ENCODE assay signal across 8 cellular contexts in genomic region chr18:67515987-67516431, GRCh38. TPM values are rescaled to one million over a fixed set of nuclear protein-coding genes. Genes with fewer than 3 reads are reported as not detected.
DNase-seq lines count a peak whose midpoint lies in the region; ATAC-seq, FAIRE-seq and TF ChIP-seq lines count a peak whose summit lies in the region.

No MANE protein-coding gene starts in this region.

- H3K4me3 Mint-ChIP-seq in activated CD4-positive, alpha-beta memory T cell treated with anti-CD3 and anti-CD28 coated beads for 36 hours = peak overlapping the region; percentile 88

- H3K4me2 ChIP-seq in A549 (peak overlapping the region; percentile 97), HepG2 (ENCODE audit: low read depth, low read length) (peak overlapping the region; percentile 77)

- TF ChIP-seq POLR2A in A549 (IDR thresholded peaks at IDR 0.05; ENCODE audit: low read length) (no peak), HepG2 (IDR thresholded peaks at IDR 0.05; ENCODE audit: insufficient read depth in 1 of 2, low read depth in 2 of 2, low read length in 2 of 2) (no peak)

- H3K27ac ChIP-seq in A549 = peak overlapping the region; percentile 35 to 77; a peak in 4 of 6 replicates
- H3K27ac ChIP-seq in HepG2 (ENCODE audit: extremely low read length, insufficient read depth, low read length) = no peak overlapping the region

- no peaks in the 10 kb centered on the region for H3K9me3 Mint-ChIP-seq in activated CD4-positive, alpha-beta memory T cell treated with anti-CD3 and anti-CD28 coated beads for 36 hours

- H3K9ac ChIP-seq in HepG2 (ENCODE audit: insufficient read depth, low read depth, low read length) = peak overlapping the region; percentile 6; the same call in 1 of the 2 replicates

- ATAC-seq in A549 (peak; percentile 81 to 86), GM18520 (IDR thresholded peaks at IDR 0.05; ENCODE audit: unreplicated experiment) (peak; percentile 17), HG03097 (IDR thresholded peaks at IDR 0.05; ENCODE audit: low FRiP score, unreplicated experiment) (peak; percentile 24), HepG2 (peak; percentile 84)

- H3K9me3 ChIP-seq in A549 = no peaks in the 10 kb centered on the region
- H3K9me3 ChIP-seq in HepG2 (ENCODE audit: low read length) = no peaks in the 10 kb centered on the region

- no TSS peak for BruUV-seq in HepG2 (replicated peaks; lab: Mats Ljungman, UMichigan)

- peaks cover 4% of the 10 kb centered on the region for H3K27me3 Mint-ChIP-seq in activated CD4-positive, alpha-beta memory T cell treated with anti-CD3 and anti-CD28 coated beads for 36 hours

- no peaks in the 10 kb centered on the region for H3K36me3 Mint-ChIP-seq in activated CD4-positive, alpha-beta memory T cell treated with anti-CD3 and anti-CD28 coated beads for 36 hours

- H3K4me1 ChIP-seq in A549 = no peaks in the 10 kb centered on the region
- peaks cover 7% of the 10 kb centered on the region for H3K4me1 ChIP-seq in HepG2 (ENCODE audit: insufficient read depth, low read length)

- CTCF ChIA-PET in A549 (lab: Yijun Ruan, JAX) = interaction anchor here (0.6 to 2.6 kb wide), 16 partner anchors 9 to 1206 kb away, joined by 3 to 11 read pairs (median 4); no protein-coding TSS in a partner anchor
- CTCF ChIA-PET in activated CD4-positive, alpha-beta memory T cell treated with anti-CD3 and anti-CD28 coated beads for 36 hours (lab: Charles Lee) = interaction anchor here (0.6 to 2.3 kb wide), 9 partner anchors 9 to 1144 kb away, joined by 3 to 11 read pairs (median 3); no protein-coding TSS in a partner anchor
- CTCF ChIA-PET in HepG2 (lab: Yijun Ruan, JAX; ENCODE audit: low intra/inter-chr PET ratio, low total read pairs) = interaction anchor here (0.7 kb wide), 1 partner anchor 299 kb away, joined by 4 read pairs; no protein-coding TSS in a partner anchor

- FAIRE-seq in A549 (lab: Jason Lieb, UNC) (no peak), HepG2 (lab: Jason Lieb, UNC) (no peak)

- DNase-seq in A549 (ENCODE audit: low read depth in 1 of 2, low spot score in 1 of 2) (peak; percentile 44 to 75), NCI-H2227 treated with DMSO at 0.1 percent for 48 hours (lab: John Stamatoyannopoulos, UW) (peak; percentile 74), dermis microvascular lymphatic vessel endothelial cell (ENCODE audit: low read depth in 2 of 2) (peak; percentile 55 to 86), HepG2 (ENCODE audit: low spot score) (peak; percentile 50)
- DNase-seq in activated CD4-positive, alpha-beta memory T cell treated with anti-CD3 and anti-CD28 coated beads for 36 hours = peak; percentile 77
- peak; percentile 44 to 54 for DNase-seq in stimulated activated CD4-positive, alpha-beta T cell treated with anti-CD3 and anti-CD28 coated beads, Interleukin-2, amount 100 ng/mL, for 48 hours

- H3K79me2 ChIP-seq in HepG2 (ENCODE audit: insufficient read depth, low read length) = no peaks in the 10 kb centered on the region

- TF ChIP-seq EP300 in A549 (IDR thresholded peaks at IDR 0.05) (no peak), HepG2 (IDR thresholded peaks at IDR 0.05; ENCODE audit: low read depth in 2 of 2, low read length in 2 of 2) (no peak), HepG2 (CRISPR knock-in tag; IDR thresholded peaks at IDR 0.05; ENCODE audit: borderline replicate concordance) (no peak)

- in situ Hi-C loops in HepG2 (cut with HindIII; ENCODE audit: extremely low pct_ligation_motif_present, low pct_unique_long_range_greater_than_20kb) = loop anchor here (5.0 to 10.0 kb wide), 2 partner anchors 299 to 1109 kb away; no protein-coding TSS in a partner anchor

- POLR2A ChIA-PET in A549 (lab: Yijun Ruan, JAX) = interaction anchor here (0.7 kb wide), 2 partner anchors 76 to 537 kb away, joined by 3 to 5 read pairs; no protein-coding TSS in a partner anchor
- POLR2A ChIA-PET in activated CD4-positive, alpha-beta memory T cell treated with anti-CD3 and anti-CD28 coated beads for 36 hours (lab: Charles Lee) = no interaction called here
- POLR2A ChIA-PET in HepG2 (lab: Yijun Ruan, JAX) = interaction anchor here (0.9 to 1.2 kb wide), 2 partner anchors 12 to 130 kb away, joined by 5 read pairs; no protein-coding TSS in a partner anchor

- 3% methylated on average over 16 of the region's 37 CpGs for WGBS in A549 (ENCODE audit: missing lambda C conversion rate)
- WGBS in HepG2 (ENCODE audit: low lambda C conversion rate) = 0% methylated on average over 19 of the region's 37 CpGs

- peak; percentile 60 for TF ChIP-seq CTCF in A549 (IDR thresholded peaks at IDR 0.05)
- TF ChIP-seq CTCF in HepG2 (CRISPR knock-in tag; IDR thresholded peaks at IDR 0.05) = peak; percentile 93

- H4K20me1 ChIP-seq in HepG2 (ENCODE audit: insufficient read depth, low read length) = no peaks in the 10 kb centered on the region

- H3K4me3 ChIP-seq in A549 = peak overlapping the region; percentile 71
- H3K4me3 ChIP-seq in HepG2 (replicated peaks in 1 of 3; ENCODE audit: insufficient read depth in 1 of 3, low read depth in 2 of 3, low read length in 3 of 3) = peak overlapping the region; percentile 46 to 70 (median 58); a peak in 5 of 6 replicates

- H2AFZ ChIP-seq in HepG2 (ENCODE audit: low read length) = no peak overlapping the region

- H3K36me3 ChIP-seq in HepG2 (replicated peaks in 1 of 2; ENCODE audit: control insufficient read depth in 1 of 2, insufficient read depth in 2 of 2, low read length in 2 of 2) = no peaks in the 10 kb centered on the region

- H3K27me3 ChIP-seq in HepG2 (ENCODE audit: control insufficient read depth in 1 of 2, insufficient read depth in 2 of 2, low read length in 2 of 2) = peaks cover 0 to 20% of the 10 kb centered on the region in 2 experiments; a peak in 2 of 5 replicates

- no peak overlapping the region for H3K27ac Mint-ChIP-seq in activated CD4-positive, alpha-beta memory T cell treated with anti-CD3 and anti-CD28 coated beads for 36 hours

- peak; percentile 76 to 82 for TF ChIP-seq RAD21 in A549 (conservative IDR thresholded peaks at IDR 0.05 in 1 of 2, IDR thresholded peaks at IDR 0.05 in 1 of 2)
- peak; percentile 79 for TF ChIP-seq RAD21 in HepG2 (CRISPR knock-in tag; IDR thresholded peaks at IDR 0.05)

- H3K4me1 Mint-ChIP-seq in activated CD4-positive, alpha-beta memory T cell treated with anti-CD3 and anti-CD28 coated beads for 36 hours (ENCODE audit: low read depth) = peaks cover 18% of the 10 kb centered on the region

- intact Hi-C loops in activated CD4-positive, alpha-beta memory T cell treated with anti-CD3 and anti-CD28 coated beads for 36 hours (cut with micrococcal nuclease) = loop anchor here (1.0 to 5.0 kb wide), 6 partner anchors 155 to 1221 kb away; partner anchors contain the start of gene TMX3
- intact Hi-C loops in HepG2 (cut with micrococcal nuclease; ENCODE audit: unreplicated experiment) = loop anchor here (1.0 to 10.0 kb wide), 5 partner anchors 131 to 1199 kb away; partner anchors contain the start of gene TMX3

TF ChIP-seq in A549, 52 proteins besides CTCF, POLR2A, EP300 and RAD21:
- TF ChIP-seq RNF2 (IDR thresholded peaks at IDR 0.05; ENCODE audit: borderline replicate concordance, low read depth) = peak; percentile 80; the same call in 1 of the 2 replicates
- peak; percentile 86 for TF ChIP-seq SMC3 (IDR thresholded peaks at IDR 0.05)
- no peak for TF ChIP-seq FOSB (CRISPR knock-in tag; IDR thresholded peaks at IDR 0.05)

TF ChIP-seq in HepG2, 621 proteins besides CTCF, POLR2A, EP300 and RAD21 (continues in another document):
- no peak for TF ChIP-seq MAZ (IDR thresholded peaks at IDR 0.05; ENCODE audit: borderline replicate concordance, low read depth, low read length)
- peak; percentile 51; the same call in 1 of the 2 replicates for TF ChIP-seq MAZ (CRISPR knock-in tag; IDR thresholded peaks at IDR 0.05; ENCODE audit: low read depth)
- TF ChIP-seq ZNF580 (CRISPR knock-in tag; IDR thresholded peaks at IDR 0.05; ENCODE audit: borderline replicate concordance, low read depth) = no peak
- no peak for TF ChIP-seq ZSCAN29 (CRISPR knock-in tag; conservative IDR thresholded peaks at IDR 0.05)
- no peak for TF ChIP-seq ZNF891 (CRISPR knock-in tag; IDR thresholded peaks at IDR 0.05)
- TF ChIP-seq ZNF747 (CRISPR knock-in tag; IDR thresholded peaks at IDR 0.05; ENCODE audit: borderline replicate concordance) = no peak

RNA-seq across cellular contexts. Expression of gene DSEL, which starts 0.5 kb away (rescaled TPM):
- polyA plus RNA-seq in A549 (2011; rRNA removed) (0.30 and 0.34 TPM in 2 replicates), A549 (2017; fragmentation: RNase III; extraction: RNeasy Plus Mini Kit Qiagen cat#74134 plus additional on column Dnase treatment) (0.17 to 0.28 TPM (median 0.21 TPM) in 3 replicates), HepG2 (2011; rRNA removed) (0.07 TPM in 2 replicates)
- 0.07 and 0.08 TPM in 2 replicates for polyA plus RNA-seq in A549 (2012; cell fraction: cytosol; rRNA removed)
- 0.06 and 0.07 TPM in 2 replicates for polyA plus RNA-seq in A549 (2012; cell fraction: nucleus; rRNA removed)
- polyA minus RNA-seq in A549 (2011; rRNA and poly(A)+ RNA removed) = 0.44 and 0.58 TPM in 2 replicates
- under 1 TPM; 0.12 to 0.14 TPM for total RNA-seq in activated CD4-positive, alpha-beta memory T cell treated with anti-CD3 and anti-CD28 coated beads for 36 hours
- total RNA-seq in dermis microvascular lymphatic vessel endothelial cell (8.5 and 19.3 TPM in 2 replicates), HepG2 (2016; rRNA removed; fragmentation: Illumina TruSeq; extraction: Trizol) (0.06 and 0.11 TPM in 2 replicates)
- total RNA-seq in HepG2 (2016; cell fraction: cytosol; rRNA removed; fragmentation: Illumina TruSeq; extraction: Trizol; ENCODE audit: low read depth) = under 0.01 TPM in 1 of 2 replicates, not detected in the other
- total RNA-seq in HepG2 (2016; cell fraction: insoluble cytoplasmic fraction; rRNA removed; fragmentation: Illumina TruSeq; extraction: Trizol) = 0.03 and 0.13 TPM in 2 replicates
- total RNA-seq in HepG2 (2016; cell fraction: membrane; rRNA removed; fragmentation: Illumina TruSeq; extraction: Trizol) = 0.03 TPM in 2 replicates
- 0.22 TPM in 2 replicates for total RNA-seq in HepG2 (2016; cell fraction: nucleus; rRNA removed; fragmentation: Illumina TruSeq; extraction: Trizol)
- 0.03 and 0.04 TPM in 2 replicates for polyA plus RNA-seq in HepG2 (2011; cell fraction: cytosol; rRNA removed)
- 0.05 and 0.07 TPM in 2 replicates for polyA plus RNA-seq in HepG2 (2011; cell fraction: nucleus; rRNA removed)
- polyA plus RNA-seq in HepG2 (2012) = 0.12 TPM in 2 replicates
- polyA plus RNA-seq in HepG2 (2016; cell fraction: cytosol; fragmentation: Illumina TruSeq; extraction: Trizol; ENCODE audit: low read depth) = 0.01 and 0.02 TPM in 2 replicates
- polyA plus RNA-seq in HepG2 (2016; cell fraction: insoluble cytoplasmic fraction; fragmentation: Illumina TruSeq; extraction: Trizol; ENCODE audit: low read depth) = 0.03 and 0.07 TPM in 2 replicates
- polyA plus RNA-seq in HepG2 (2016; cell fraction: membrane; fragmentation: Illumina TruSeq; extraction: Trizol; ENCODE audit: low read depth) = 0.02 and 0.03 TPM in 2 replicates
- 0.07 and 0.16 TPM in 2 replicates for polyA plus RNA-seq in HepG2 (2016; cell fraction: nucleus; fragmentation: Illumina TruSeq; extraction: Trizol; ENCODE audit: insufficient read depth, low read depth)
- 0.04 and 24.5 TPM in 2 replicates for polyA minus RNA-seq in HepG2 (2011; rRNA and poly(A)+ RNA removed; ENCODE audit: low replicate concordance)
- polyA minus RNA-seq in HepG2 (2011; cell fraction: cytosol; rRNA and poly(A)+ RNA removed) = 0.18 and 0.30 TPM in 2 replicates
- polyA minus RNA-seq in HepG2 (2011; cell fraction: nucleus; rRNA and poly(A)+ RNA removed) = 0.52 and 0.99 TPM in 2 replicates

Comparison
In these comparisons a context has a peak if more than half of its experiments do, and no peak if none do; other contexts are left out.
1. ATAC-seq: peak in every context shown above with its lines; median percentile 84 in HepG2; 84 in A549; 24 in HG03097; 17 in GM18520.
2. Of the 38 proteins assayed by ChIP-seq in both HepG2 and A549: peak only in HepG2: FOSL2, HMGXB4 and PHF8; only in A549: RNF2; in both: CTCF, RAD21 and SMC3; in neither: 30; mixed calls (peak in some experiments, not most) for 1.